In genomic region chr5:108381034-108381954, GRCh38 we compare ENCODE assay signal across 1 cellular context.
A peak's percentile ranks its signal among the peaks of the same experiment; 100 is the strongest.
TF ChIP-seq lines count a peak whose summit lies in the region.

No MANE protein-coding gene starts in this region.

TF ChIP-seq in K562, 482 proteins besides CTCF, POLR2A, EP300 and RAD21 (continued from another document and continues in another):
- no peak for TF ChIP-seq PRDM10 (IDR thresholded peaks at IDR 0.05; ENCODE audit: partially characterized antibody)
- TF ChIP-seq ZBTB9 (CRISPR knock-in tag; IDR thresholded peaks at IDR 0.05) = 0 out of 2 replicates have a peak, but pooled peaks have one; percentile 47
- TF ChIP-seq, protein P1, sequence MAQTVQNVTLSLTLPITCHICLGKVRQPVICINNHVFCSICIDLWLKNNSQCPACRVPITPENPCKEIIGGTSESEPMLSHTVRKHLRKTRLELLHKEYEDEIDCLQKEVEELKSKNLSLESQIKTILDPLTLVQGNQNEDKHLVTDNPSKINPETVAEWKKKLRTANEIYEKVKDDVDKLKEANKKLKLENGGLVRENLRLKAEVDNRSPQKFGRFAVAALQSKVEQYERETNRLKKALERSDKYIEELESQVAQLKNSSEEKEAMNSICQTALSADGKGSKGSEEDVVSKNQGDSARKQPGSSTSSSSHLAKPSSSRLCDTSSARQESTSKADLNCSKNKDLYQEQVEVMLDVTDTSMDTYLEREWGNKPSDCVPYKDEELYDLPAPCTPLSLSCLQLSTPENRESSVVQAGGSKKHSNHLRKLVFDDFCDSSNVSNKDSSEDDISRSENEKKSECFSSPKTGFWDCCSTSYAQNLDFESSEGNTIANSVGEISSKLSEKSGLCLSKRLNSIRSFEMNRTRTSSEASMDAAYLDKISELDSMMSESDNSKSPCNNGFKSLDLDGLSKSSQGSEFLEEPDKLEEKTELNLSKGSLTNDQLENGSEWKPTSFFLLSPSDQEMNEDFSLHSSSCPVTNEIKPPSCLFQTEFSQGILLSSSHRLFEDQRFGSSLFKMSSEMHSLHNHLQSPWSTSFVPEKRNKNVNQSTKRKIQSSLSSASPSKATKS (CRISPR knock-in tag; IDR thresholded peaks at IDR 0.05) = no peak
- TF ChIP-seq ZNF740 (CRISPR knock-in tag; IDR thresholded peaks at IDR 0.05) = peak; percentile 75
- peak in 1 of 2 experiments; percentile 37; a peak in 1 of 4 replicates for TF ChIP-seq ZNF740 (tag; IDR thresholded peaks at IDR 0.05)
- no peak for TF ChIP-seq PHF20 (IDR thresholded peaks at IDR 0.05; ENCODE audit: partially characterized antibody)
- TF ChIP-seq ELF1 (tag; IDR thresholded peaks at IDR 0.05) = peak; percentile 79
- TF ChIP-seq RBFOX2 (IDR thresholded peaks at IDR 0.05; ENCODE audit: low read depth, low read length) = no peak
- TF ChIP-seq PHF21A (IDR thresholded peaks at IDR 0.05; ENCODE audit: borderline replicate concordance, low read depth) = no peak
- TF ChIP-seq TCF3 (CRISPR knock-in tag; IDR thresholded peaks at IDR 0.05) = 0 out of 2 replicates have a peak, but pooled peaks have one; percentile 14
- TF ChIP-seq KAT2B (IDR thresholded peaks at IDR 0.05; ENCODE audit: low read depth, low read length) = no peak
- no peak for TF ChIP-seq SIX5 (IDR thresholded peaks at IDR 0.05; ENCODE audit: borderline replicate concordance in 1 of 2, insufficient read depth in 1 of 2, low read depth in 1 of 2, low read length in 2 of 2)
- TF ChIP-seq NCOA6 (IDR thresholded peaks at IDR 0.05) = peak; percentile 45
- TF ChIP-seq, protein P2, sequence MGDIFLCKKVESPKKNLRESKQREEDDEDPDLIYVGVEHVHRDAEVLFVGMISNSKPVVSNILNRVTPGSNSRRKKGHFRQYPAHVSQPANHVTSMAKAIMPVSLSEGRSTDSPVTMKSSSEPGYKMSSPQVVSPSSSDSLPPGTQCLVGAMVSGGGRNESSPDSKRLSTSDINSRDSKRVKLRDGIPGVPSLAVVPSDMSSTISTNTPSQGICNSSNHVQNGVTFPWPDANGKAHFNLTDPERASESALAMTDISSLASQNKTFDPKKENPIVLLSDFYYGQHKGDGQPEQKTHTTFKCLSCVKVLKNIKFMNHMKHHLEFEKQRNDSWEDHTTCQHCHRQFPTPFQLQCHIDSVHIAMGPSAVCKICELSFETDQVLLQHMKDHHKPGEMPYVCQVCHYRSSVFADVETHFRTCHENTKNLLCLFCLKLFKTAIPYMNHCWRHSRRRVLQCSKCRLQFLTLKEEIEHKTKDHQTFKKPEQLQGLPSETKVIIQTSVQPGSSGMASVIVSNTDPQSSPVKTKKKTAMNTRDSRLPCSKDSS (IDR thresholded peaks at IDR 0.05; ENCODE audit: low read depth, partially characterized antibody) = no peak
- TF ChIP-seq ZNF431 (CRISPR knock-in tag; IDR thresholded peaks at IDR 0.05) = no peak
- TF ChIP-seq, protein P3, sequence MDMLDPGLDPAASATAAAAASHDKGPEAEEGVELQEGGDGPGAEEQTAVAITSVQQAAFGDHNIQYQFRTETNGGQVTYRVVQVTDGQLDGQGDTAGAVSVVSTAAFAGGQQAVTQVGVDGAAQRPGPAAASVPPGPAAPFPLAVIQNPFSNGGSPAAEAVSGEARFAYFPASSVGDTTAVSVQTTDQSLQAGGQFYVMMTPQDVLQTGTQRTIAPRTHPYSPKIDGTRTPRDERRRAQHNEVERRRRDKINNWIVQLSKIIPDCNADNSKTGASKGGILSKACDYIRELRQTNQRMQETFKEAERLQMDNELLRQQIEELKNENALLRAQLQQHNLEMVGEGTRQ (CRISPR knock-in tag; IDR thresholded peaks at IDR 0.05) = no peak; the same call in 1 of the 2 replicates
- no peak for TF ChIP-seq ZNF23 (CRISPR knock-in tag; IDR thresholded peaks at IDR 0.05)
- no peak for TF ChIP-seq WHSC1 (IDR thresholded peaks at IDR 0.05; ENCODE audit: low read length)
- TF ChIP-seq CBFA2T3 (IDR thresholded peaks at IDR 0.05) = no peak
- TF ChIP-seq PHTF2 (CRISPR knock-in tag; IDR thresholded peaks at IDR 0.05) = 0 out of 2 replicates have a peak, but pooled peaks have one; percentile 8
- TF ChIP-seq ZNF41 (CRISPR knock-in tag; conservative IDR thresholded peaks at IDR 0.05) = no peak
- no peak for TF ChIP-seq DACH1 (IDR thresholded peaks at IDR 0.05; ENCODE audit: partially characterized antibody)
- TF ChIP-seq U2AF2 (optimal IDR thresholded peaks at IDR 0.05; ENCODE audit: low read depth, low read length) = no peak
- TF ChIP-seq ZNF175 (CRISPR knock-in tag; IDR thresholded peaks at IDR 0.05; ENCODE audit: low read depth) = no peak
- TF ChIP-seq, protein P4, sequence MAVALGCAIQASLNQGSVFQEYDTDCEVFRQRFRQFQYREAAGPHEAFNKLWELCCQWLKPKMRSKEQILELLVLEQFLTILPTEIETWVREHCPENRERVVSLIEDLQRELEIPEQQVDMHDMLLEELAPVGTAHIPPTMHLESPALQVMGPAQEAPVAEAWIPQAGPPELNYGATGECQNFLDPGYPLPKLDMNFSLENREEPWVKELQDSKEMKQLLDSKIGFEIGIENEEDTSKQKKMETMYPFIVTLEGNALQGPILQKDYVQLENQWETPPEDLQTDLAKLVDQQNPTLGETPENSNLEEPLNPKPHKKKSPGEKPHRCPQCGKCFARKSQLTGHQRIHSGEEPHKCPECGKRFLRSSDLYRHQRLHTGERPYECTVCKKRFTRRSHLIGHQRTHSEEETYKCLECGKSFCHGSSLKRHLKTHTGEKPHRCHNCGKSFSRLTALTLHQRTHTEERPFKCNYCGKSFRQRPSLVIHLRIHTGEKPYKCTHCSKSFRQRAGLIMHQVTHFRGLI (CRISPR knock-in tag; IDR thresholded peaks at IDR 0.05) = no peak
- no peak for TF ChIP-seq ZFPM2 (CRISPR knock-in tag; IDR thresholded peaks at IDR 0.05)
- TF ChIP-seq SMARCA5 (IDR thresholded peaks at IDR 0.05) = no peak
- TF ChIP-seq SMARCC2 (IDR thresholded peaks at IDR 0.05; ENCODE audit: low read depth) = no peak
- TF ChIP-seq CTBP1 (IDR thresholded peaks at IDR 0.05; ENCODE audit: borderline replicate concordance) = peak; percentile 69
- TF ChIP-seq SNIP1 (IDR thresholded peaks at IDR 0.05; ENCODE audit: low read depth) = no peak
- TF ChIP-seq ZNF699 (CRISPR knock-in tag; IDR thresholded peaks at IDR 0.05; ENCODE audit: insufficient replicate concordance) = no peak
- TF ChIP-seq SMAD3 (CRISPR knock-in tag; conservative IDR thresholded peaks at IDR 0.05) = no peak
- TF ChIP-seq ARID2 (IDR thresholded peaks at IDR 0.05) = no peak
- TF ChIP-seq HNRNPLL (IDR thresholded peaks at IDR 0.05; ENCODE audit: low read depth, low read length, poor library complexity, severe bottlenecking) = no peak
- TF ChIP-seq ETV5 (CRISPR knock-in tag; IDR thresholded peaks at IDR 0.05; ENCODE audit: low read depth) = no peak; the same call in 1 of the 2 replicates
- TF ChIP-seq FUS (optimal IDR thresholded peaks at IDR 0.05; ENCODE audit: low read depth, low read length) = no peak
- TF ChIP-seq, protein P5, sequence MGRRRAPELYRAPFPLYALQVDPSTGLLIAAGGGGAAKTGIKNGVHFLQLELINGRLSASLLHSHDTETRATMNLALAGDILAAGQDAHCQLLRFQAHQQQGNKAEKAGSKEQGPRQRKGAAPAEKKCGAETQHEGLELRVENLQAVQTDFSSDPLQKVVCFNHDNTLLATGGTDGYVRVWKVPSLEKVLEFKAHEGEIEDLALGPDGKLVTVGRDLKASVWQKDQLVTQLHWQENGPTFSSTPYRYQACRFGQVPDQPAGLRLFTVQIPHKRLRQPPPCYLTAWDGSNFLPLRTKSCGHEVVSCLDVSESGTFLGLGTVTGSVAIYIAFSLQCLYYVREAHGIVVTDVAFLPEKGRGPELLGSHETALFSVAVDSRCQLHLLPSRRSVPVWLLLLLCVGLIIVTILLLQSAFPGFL (CRISPR knock-in tag; IDR thresholded peaks at IDR 0.05) = no peak
- TF ChIP-seq, protein P6, sequence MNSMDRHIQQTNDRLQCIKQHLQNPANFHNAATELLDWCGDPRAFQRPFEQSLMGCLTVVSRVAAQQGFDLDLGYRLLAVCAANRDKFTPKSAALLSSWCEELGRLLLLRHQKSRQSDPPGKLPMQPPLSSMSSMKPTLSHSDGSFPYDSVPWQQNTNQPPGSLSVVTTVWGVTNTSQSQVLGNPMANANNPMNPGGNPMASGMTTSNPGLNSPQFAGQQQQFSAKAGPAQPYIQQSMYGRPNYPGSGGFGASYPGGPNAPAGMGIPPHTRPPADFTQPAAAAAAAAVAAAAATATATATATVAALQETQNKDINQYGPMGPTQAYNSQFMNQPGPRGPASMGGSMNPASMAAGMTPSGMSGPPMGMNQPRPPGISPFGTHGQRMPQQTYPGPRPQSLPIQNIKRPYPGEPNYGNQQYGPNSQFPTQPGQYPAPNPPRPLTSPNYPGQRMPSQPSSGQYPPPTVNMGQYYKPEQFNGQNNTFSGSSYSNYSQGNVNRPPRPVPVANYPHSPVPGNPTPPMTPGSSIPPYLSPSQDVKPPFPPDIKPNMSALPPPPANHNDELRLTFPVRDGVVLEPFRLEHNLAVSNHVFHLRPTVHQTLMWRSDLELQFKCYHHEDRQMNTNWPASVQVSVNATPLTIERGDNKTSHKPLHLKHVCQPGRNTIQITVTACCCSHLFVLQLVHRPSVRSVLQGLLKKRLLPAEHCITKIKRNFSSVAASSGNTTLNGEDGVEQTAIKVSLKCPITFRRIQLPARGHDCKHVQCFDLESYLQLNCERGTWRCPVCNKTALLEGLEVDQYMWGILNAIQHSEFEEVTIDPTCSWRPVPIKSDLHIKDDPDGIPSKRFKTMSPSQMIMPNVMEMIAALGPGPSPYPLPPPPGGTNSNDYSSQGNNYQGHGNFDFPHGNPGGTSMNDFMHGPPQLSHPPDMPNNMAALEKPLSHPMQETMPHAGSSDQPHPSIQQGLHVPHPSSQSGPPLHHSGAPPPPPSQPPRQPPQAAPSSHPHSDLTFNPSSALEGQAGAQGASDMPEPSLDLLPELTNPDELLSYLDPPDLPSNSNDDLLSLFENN (IDR thresholded peaks at IDR 0.05; ENCODE audit: low read depth in 2 of 2, low read length in 2 of 2) = no peak
- TF ChIP-seq KAT7 (CRISPR knock-in tag; IDR thresholded peaks at IDR 0.05; ENCODE audit: borderline replicate concordance) = 0 out of 2 replicates have a peak, but pooled peaks have one; percentile 4
- no peak for TF ChIP-seq ESRRB (CRISPR knock-in tag; IDR thresholded peaks at IDR 0.05; ENCODE audit: borderline replicate concordance)
- no peak for TF ChIP-seq RFX7 (CRISPR knock-in tag; IDR thresholded peaks at IDR 0.05)
